1 cellular context compared by ENCODE assay signal in the genomic region with DNA sequence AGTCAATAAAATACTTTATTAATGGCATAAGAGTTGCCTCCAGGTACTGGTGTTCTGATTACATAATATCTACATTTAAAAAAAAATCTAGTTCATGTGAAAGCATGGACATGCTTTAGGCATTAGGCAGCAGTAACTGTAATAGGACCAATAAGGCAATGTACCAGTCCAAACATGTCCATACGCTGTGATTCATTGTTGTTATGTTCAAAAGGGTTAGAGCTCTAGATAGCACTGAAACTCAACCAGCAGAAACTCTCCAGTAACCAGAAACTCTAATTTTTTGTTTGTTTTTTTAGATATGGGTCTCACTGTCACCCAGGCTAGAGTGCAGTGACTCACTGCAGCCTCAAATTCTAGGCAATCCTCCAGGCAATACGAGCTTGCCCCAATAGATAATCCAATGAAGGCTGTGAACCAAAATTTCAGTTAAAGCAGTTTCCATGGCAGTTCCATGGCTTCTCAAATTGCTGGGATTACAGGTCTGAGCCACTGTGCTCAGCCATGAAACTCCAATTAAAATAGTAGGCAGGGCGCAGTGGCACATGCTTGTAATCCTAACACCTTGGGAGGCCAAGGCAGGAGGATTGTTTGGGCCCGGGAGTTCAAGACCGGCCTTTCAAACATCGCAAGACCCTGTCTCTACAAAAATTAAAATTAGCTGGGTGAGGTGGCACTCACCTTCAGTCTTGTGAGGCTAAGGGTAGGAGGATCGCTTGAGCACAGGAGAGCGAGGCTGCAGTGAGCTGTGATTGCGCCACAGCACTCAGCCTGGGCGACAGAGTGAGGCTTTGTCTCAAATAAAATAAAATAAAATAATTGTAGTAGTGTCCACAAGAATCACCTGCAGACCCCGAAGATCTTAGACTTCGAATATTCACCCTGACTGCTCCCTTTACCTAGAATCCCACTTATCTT.
TF ChIP-seq lines count a peak whose summit lies in the region.

No MANE protein-coding gene starts in this region.

TF ChIP-seq in SK-N-SH, 30 proteins besides CTCF, POLR2A, EP300 and RAD21 (continued from another document):
- TF ChIP-seq MEF2A (IDR thresholded peaks at IDR 0.05; ENCODE audit: borderline replicate concordance, low read depth) (0 out of 2 replicates have a peak, but pooled peaks have one; percentile 23), TEAD4 (IDR thresholded peaks at IDR 0.05; ENCODE audit: borderline replicate concordance, insufficient read depth) (0 out of 2 replicates have a peak, but pooled peaks have one; percentile 59), SIN3A (IDR thresholded peaks at IDR 0.05; ENCODE audit: borderline replicate concordance, low read depth, low read length) (0 out of 2 replicates have a peak, but pooled peaks have one; percentile 25), JUND (IDR thresholded peaks at IDR 0.05) (peak; percentile 79), RXRA (IDR thresholded peaks at IDR 0.05; ENCODE audit: borderline replicate concordance, low read depth) (peak; percentile 77; the same call in 1 of the 2 replicates), EZH2phosphoT487 (IDR thresholded peaks at IDR 0.05; ENCODE audit: borderline replicate concordance, low read depth) (no peak), POLR2AphosphoS5 (IDR thresholded peaks at IDR 0.05; ENCODE audit: low read depth, low read length) (0 out of 2 replicates have a peak, but pooled peaks have one; percentile 18), TAF1 (IDR thresholded peaks at IDR 0.05; ENCODE audit: borderline replicate concordance, low read depth, low read length) (peak; percentile 38; the same call in 1 of the 2 replicates), FOXM1 (IDR thresholded peaks at IDR 0.05; ENCODE audit: low read depth) (peak; percentile 68; the same call in 1 of the 2 replicates), FOXJ3 (CRISPR knock-in tag; IDR thresholded peaks at IDR 0.05) (no peak), NFIC (IDR thresholded peaks at IDR 0.05; ENCODE audit: borderline replicate concordance) (0 out of 2 replicates have a peak, but pooled peaks have one; percentile 67), TCF12 (IDR thresholded peaks at IDR 0.05) (peak; percentile 59; the same call in 1 of the 2 replicates), GATA2 (CRISPR knock-in tag; IDR thresholded peaks at IDR 0.05) (no peak)
- TF ChIP-seq, protein P1, sequence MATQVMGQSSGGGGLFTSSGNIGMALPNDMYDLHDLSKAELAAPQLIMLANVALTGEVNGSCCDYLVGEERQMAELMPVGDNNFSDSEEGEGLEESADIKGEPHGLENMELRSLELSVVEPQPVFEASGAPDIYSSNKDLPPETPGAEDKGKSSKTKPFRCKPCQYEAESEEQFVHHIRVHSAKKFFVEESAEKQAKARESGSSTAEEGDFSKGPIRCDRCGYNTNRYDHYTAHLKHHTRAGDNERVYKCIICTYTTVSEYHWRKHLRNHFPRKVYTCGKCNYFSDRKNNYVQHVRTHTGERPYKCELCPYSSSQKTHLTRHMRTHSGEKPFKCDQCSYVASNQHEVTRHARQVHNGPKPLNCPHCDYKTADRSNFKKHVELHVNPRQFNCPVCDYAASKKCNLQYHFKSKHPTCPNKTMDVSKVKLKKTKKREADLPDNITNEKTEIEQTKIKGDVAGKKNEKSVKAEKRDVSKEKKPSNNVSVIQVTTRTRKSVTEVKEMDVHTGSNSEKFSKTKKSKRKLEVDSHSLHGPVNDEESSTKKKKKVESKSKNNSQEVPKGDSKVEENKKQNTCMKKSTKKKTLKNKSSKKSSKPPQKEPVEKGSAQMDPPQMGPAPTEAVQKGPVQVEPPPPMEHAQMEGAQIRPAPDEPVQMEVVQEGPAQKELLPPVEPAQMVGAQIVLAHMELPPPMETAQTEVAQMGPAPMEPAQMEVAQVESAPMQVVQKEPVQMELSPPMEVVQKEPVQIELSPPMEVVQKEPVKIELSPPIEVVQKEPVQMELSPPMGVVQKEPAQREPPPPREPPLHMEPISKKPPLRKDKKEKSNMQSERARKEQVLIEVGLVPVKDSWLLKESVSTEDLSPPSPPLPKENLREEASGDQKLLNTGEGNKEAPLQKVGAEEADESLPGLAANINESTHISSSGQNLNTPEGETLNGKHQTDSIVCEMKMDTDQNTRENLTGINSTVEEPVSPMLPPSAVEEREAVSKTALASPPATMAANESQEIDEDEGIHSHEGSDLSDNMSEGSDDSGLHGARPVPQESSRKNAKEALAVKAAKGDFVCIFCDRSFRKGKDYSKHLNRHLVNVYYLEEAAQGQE (IDR thresholded peaks at IDR 0.05; ENCODE audit: low read depth, low read length), result no peak; the same call in 1 of the 2 replicates
- TF ChIP-seq, protein P2, sequence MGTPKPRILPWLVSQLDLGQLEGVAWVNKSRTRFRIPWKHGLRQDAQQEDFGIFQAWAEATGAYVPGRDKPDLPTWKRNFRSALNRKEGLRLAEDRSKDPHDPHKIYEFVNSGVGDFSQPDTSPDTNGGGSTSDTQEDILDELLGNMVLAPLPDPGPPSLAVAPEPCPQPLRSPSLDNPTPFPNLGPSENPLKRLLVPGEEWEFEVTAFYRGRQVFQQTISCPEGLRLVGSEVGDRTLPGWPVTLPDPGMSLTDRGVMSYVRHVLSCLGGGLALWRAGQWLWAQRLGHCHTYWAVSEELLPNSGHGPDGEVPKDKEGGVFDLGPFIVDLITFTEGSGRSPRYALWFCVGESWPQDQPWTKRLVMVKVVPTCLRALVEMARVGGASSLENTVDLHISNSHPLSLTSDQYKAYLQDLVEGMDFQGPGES (IDR thresholded peaks at IDR 0.05; ENCODE audit: low read depth, low read length), result no peak
- TF ChIP-seq, protein P3, sequence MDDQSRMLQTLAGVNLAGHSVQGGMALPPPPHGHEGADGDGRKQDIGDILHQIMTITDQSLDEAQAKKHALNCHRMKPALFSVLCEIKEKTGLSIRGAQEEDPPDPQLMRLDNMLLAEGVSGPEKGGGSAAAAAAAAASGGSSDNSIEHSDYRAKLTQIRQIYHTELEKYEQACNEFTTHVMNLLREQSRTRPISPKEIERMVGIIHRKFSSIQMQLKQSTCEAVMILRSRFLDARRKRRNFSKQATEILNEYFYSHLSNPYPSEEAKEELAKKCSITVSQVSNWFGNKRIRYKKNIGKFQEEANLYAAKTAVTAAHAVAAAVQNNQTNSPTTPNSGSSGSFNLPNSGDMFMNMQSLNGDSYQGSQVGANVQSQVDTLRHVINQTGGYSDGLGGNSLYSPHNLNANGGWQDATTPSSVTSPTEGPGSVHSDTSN (IDR thresholded peaks at IDR 0.05), result peak; percentile 85
- TF ChIP-seq, protein P4, sequence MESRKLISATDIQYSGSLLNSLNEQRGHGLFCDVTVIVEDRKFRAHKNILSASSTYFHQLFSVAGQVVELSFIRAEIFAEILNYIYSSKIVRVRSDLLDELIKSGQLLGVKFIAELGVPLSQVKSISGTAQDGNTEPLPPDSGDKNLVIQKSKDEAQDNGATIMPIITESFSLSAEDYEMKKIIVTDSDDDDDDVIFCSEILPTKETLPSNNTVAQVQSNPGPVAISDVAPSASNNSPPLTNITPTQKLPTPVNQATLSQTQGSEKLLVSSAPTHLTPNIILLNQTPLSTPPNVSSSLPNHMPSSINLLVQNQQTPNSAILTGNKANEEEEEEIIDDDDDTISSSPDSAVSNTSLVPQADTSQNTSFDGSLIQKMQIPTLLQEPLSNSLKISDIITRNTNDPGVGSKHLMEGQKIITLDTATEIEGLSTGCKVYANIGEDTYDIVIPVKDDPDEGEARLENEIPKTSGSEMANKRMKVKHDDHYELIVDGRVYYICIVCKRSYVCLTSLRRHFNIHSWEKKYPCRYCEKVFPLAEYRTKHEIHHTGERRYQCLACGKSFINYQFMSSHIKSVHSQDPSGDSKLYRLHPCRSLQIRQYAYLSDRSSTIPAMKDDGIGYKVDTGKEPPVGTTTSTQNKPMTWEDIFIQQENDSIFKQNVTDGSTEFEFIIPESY (IDR thresholded peaks at IDR 0.05; ENCODE audit: borderline replicate concordance, low read depth), result no peak
